In the genomic region with DNA sequence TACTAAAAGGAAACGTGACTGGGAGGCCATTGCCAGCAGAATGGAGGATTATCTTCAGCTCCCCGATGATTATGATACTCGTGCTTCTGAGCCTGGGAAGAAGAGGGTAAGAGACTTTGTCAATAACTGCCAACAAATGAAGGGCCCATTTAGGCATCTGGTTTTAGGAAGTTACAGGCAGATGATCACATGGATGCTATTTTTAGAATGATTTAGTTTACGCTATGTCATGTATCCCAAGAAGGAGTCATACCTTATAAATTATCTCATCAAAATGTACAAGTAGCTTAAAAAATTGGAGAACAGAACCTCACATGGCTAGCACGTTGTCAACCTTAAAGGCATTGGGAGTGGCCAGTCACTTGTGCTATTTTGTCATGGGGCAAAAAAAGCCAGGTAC, we compare ENCODE assay signal across 27 cellular contexts. TPM values are rescaled to one million over a fixed set of nuclear protein-coding genes. Genes with fewer than 3 reads are reported as not detected.
"Had no signal": no experiment of that assay in that cellular context is flagged by ENCODE, and none has a peak within 500 bp of the region (broad histone marks: within the 10 kb centered on the region; RNA-seq: fewer than 3 reads in every experiment).

No MANE protein-coding gene starts in this region.

- ATAC-seq: activated T-cell treated with anti-CD3 and anti-CD28 coated beads, Interleukin-2, amount 50 U/mL, for 72 hours; natural killer cell; stimulated activated naive CD8-positive, alpha-beta T cell treated with anti-CD3 and anti-CD28 coated beads, Interleukin-15, amount 100 ng/mL, for 72 hours; T-helper 17 cell had no signal

- H3K4me3 Mint-ChIP-seq: activated CD4-positive, alpha-beta memory T cell treated with anti-CD3 and anti-CD28 coated beads, Interleukin-2, amount 10 ng/mL, durations not matched to agents 7 days and 5 days; activated naive CD4-positive, alpha-beta T cell treated with anti-CD3 and anti-CD28 coated beads, Interleukin-2, amount 50 U/mL, for 24 hours; activated T-cell treated with anti-CD3 and anti-CD28 coated beads, Interleukin-2, amount 50 U/mL, for 72 hours; natural killer cell; stimulated activated naive CD8-positive, alpha-beta T cell treated with anti-CD3 and anti-CD28 coated beads, Interleukin-15, amount 100 ng/mL, for 72 hours; T-helper 17 cell had no signal

- H3K27me3 Mint-ChIP-seq: activated CD4-positive, alpha-beta memory T cell treated with anti-CD3 and anti-CD28 coated beads, Interleukin-2, amount 10 ng/mL, durations not matched to agents 7 days and 5 days; activated naive CD4-positive, alpha-beta T cell treated with anti-CD3 and anti-CD28 coated beads, Interleukin-2, amount 50 U/mL, for 24 hours; stimulated activated naive CD8-positive, alpha-beta T cell treated with anti-CD3 and anti-CD28 coated beads, Interleukin-15, amount 100 ng/mL, for 72 hours; T-helper 17 cell had no signal

- H3K9me3 Mint-ChIP-seq: activated CD4-positive, alpha-beta memory T cell treated with anti-CD3 and anti-CD28 coated beads, Interleukin-2, amount 10 ng/mL, durations not matched to agents 7 days and 5 days; activated naive CD4-positive, alpha-beta T cell treated with anti-CD3 and anti-CD28 coated beads, Interleukin-2, amount 50 U/mL, for 24 hours; activated T-cell treated with anti-CD3 and anti-CD28 coated beads, Interleukin-2, amount 50 U/mL, for 72 hours; natural killer cell; stimulated activated naive CD8-positive, alpha-beta T cell treated with anti-CD3 and anti-CD28 coated beads, Interleukin-15, amount 100 ng/mL, for 72 hours had no signal

- H3K27ac ChIP-seq: adrenal gland, ascending aorta, gastrocnemius medialis, left ventricle myocardium inferior, prostate gland, right atrium auricular region, suprapubic skin, transverse colon, uterus had no signal

- DNase-seq: activated CD4-positive, alpha-beta memory T cell treated with anti-CD3 and anti-CD28 coated beads, Interleukin-2, amount 10 ng/mL, durations not matched to agents 7 days and 5 days; activated CD4-positive, alpha-beta T cell treated with anti-CD3 and anti-CD28 coated beads for 48 hours; activated CD4-positive, CD25-positive, alpha-beta regulatory T cell; activated gamma-delta T cell; activated T-cell treated with anti-CD3 and anti-CD28 coated beads, Interleukin-2, amount 50 U/mL, for 72 hours; adrenal gland; central memory CD4-positive, alpha-beta T cell; dermis blood vessel endothelial cell; effector CD8-positive, alpha-beta T cell; gastrocnemius medialis; hippocampal formation; left ventricle myocardium inferior; midbrain; natural killer cell; stimulated activated CD4-positive, alpha-beta T cell treated with anti-CD3 and anti-CD28 coated beads, Interleukin-1b, Interleukin-23, amount 100 ng/mL, for 48 hours; stimulated activated naive CD8-positive, alpha-beta T cell treated with anti-CD3 and anti-CD28 coated beads, Interleukin-15, amount 100 ng/mL, for 72 hours; T-helper 17 cell; transverse colon; uterus had no signal

- H3K4me3 ChIP-seq: adrenal gland, ascending aorta, gastrocnemius medialis, left ventricle myocardium inferior, prostate gland, right atrium auricular region, suprapubic skin, transverse colon, uterus had no signal

- H3K9me3 ChIP-seq: adrenal gland, ascending aorta, gastrocnemius medialis, left ventricle myocardium inferior, prostate gland, right atrium auricular region, suprapubic skin, transverse colon, uterus had no signal

- H3K27me3 ChIP-seq: adrenal gland, ascending aorta, gastrocnemius medialis, right atrium auricular region, suprapubic skin, transverse colon, uterus had no signal

- H3K36me3 ChIP-seq: prostate gland, uterus had no signal

- H3K4me1 Mint-ChIP-seq: natural killer cell had no signal

- H3K27ac Mint-ChIP-seq: activated CD4-positive, alpha-beta memory T cell treated with anti-CD3 and anti-CD28 coated beads, Interleukin-2, amount 10 ng/mL, durations not matched to agents 7 days and 5 days; activated T-cell treated with anti-CD3 and anti-CD28 coated beads, Interleukin-2, amount 50 U/mL, for 72 hours; natural killer cell; T-helper 17 cell had no signal

- H3K4me1 ChIP-seq: adrenal gland, ascending aorta, prostate gland, right atrium auricular region, transverse colon, uterus had no signal

RNA-seq across cellular contexts. Expression of a gene that starts 46.7 kb away (rescaled TPM):
- total RNA-seq: activated CD4-positive, alpha-beta memory T cell treated with anti-CD3 and anti-CD28 coated beads, Interleukin-2, amount 10 ng/mL, durations not matched to agents 7 days and 5 days; adrenal gland; ascending aorta; dermis blood vessel endothelial cell; gastrocnemius medialis; left ventricle myocardium inferior; lung microvascular endothelial cell; osteocyte; prostate gland; right atrium auricular region; skeletal muscle tissue; T-helper 17 cell; uterus had no signal
